1 cellular context compared by ENCODE assay signal in genomic region chr17:2174471-2175293, GRCh38.
A peak's percentile ranks its signal among the peaks of the same experiment; 100 is the strongest.
TF ChIP-seq lines count a peak whose summit lies in the region.

No MANE protein-coding gene starts in this region.

TF ChIP-seq in HepG2, 621 proteins besides CTCF, POLR2A, EP300 and RAD21 (continued from another document and continues in another):
- TF ChIP-seq KIAA2018 (CRISPR knock-in tag; IDR thresholded peaks at IDR 0.05; ENCODE audit: borderline replicate concordance) = no peak
- TF ChIP-seq ZNF12 (CRISPR knock-in tag; IDR thresholded peaks at IDR 0.05) = peak; percentile 49; the same call in 1 of the 2 replicates
- TF ChIP-seq ZBTB21 (CRISPR knock-in tag; IDR thresholded peaks at IDR 0.05) = 0 out of 2 replicates have a peak, but pooled peaks have one; percentile 55
- TF ChIP-seq ZBTB10 (CRISPR knock-in tag; IDR thresholded peaks at IDR 0.05; ENCODE audit: borderline replicate concordance) = no peak
- TF ChIP-seq KMT2A (CRISPR knock-in tag; IDR thresholded peaks at IDR 0.05) = no peak
- peak; percentile 61; the same call in 1 of the 2 replicates for TF ChIP-seq ZBTB26 (CRISPR knock-in tag; IDR thresholded peaks at IDR 0.05; ENCODE audit: borderline replicate concordance)
- TF ChIP-seq SP4 (CRISPR knock-in tag; IDR thresholded peaks at IDR 0.05) = no peak
- TF ChIP-seq ATF7 (IDR thresholded peaks at IDR 0.05) = peak; percentile 24; the same call in 1 of the 2 replicates
- peak; percentile 58; the same call in 1 of the 2 replicates for TF ChIP-seq ATF7 (CRISPR knock-in tag; IDR thresholded peaks at IDR 0.05)
- TF ChIP-seq XBP1 (CRISPR knock-in tag; IDR thresholded peaks at IDR 0.05) = no peak
- TF ChIP-seq ZSCAN5A (CRISPR knock-in tag; IDR thresholded peaks at IDR 0.05; ENCODE audit: borderline replicate concordance) = peak; percentile 67; the same call in 1 of the 2 replicates
- 0 out of 2 replicates have a peak, but pooled peaks have one; percentile 44 for TF ChIP-seq ZNF543 (CRISPR knock-in tag; IDR thresholded peaks at IDR 0.05)
- TF ChIP-seq ZNF609 (CRISPR knock-in tag; IDR thresholded peaks at IDR 0.05; ENCODE audit: borderline replicate concordance) = peak; percentile 59; the same call in 1 of the 2 replicates
- no peak for TF ChIP-seq ZNF44 (CRISPR knock-in tag; IDR thresholded peaks at IDR 0.05)
- peak; percentile 54; the same call in 1 of the 2 replicates for TF ChIP-seq TFDP2 (CRISPR knock-in tag; IDR thresholded peaks at IDR 0.05)
- TF ChIP-seq U2AF2 (IDR thresholded peaks at IDR 0.05; ENCODE audit: low read depth, low read length) = no peak
- TF ChIP-seq SOX13 (IDR thresholded peaks at IDR 0.05) = peak; percentile 60; the same call in 1 of the 2 replicates
- TF ChIP-seq SOX13 (CRISPR knock-in tag; conservative IDR thresholded peaks at IDR 0.05 in 1 of 2, IDR thresholded peaks at IDR 0.05 in 1 of 2) = peak in 1 of 2 experiments; percentile 85; a peak in 2 of 4 replicates
- TF ChIP-seq ELF4 (CRISPR knock-in tag; IDR thresholded peaks at IDR 0.05; ENCODE audit: borderline replicate concordance) = no peak
- no peak for TF ChIP-seq MAFF (IDR thresholded peaks at IDR 0.05; ENCODE audit: low read depth, low read length)
- TF ChIP-seq GMEB2 (CRISPR knock-in tag; IDR thresholded peaks at IDR 0.05; ENCODE audit: low read depth) = no peak
- TF ChIP-seq ZKSCAN1 (IDR thresholded peaks at IDR 0.05; ENCODE audit: low read length) = no peak
- no peak for TF ChIP-seq ZBTB14 (CRISPR knock-in tag; IDR thresholded peaks at IDR 0.05)
- TF ChIP-seq TEAD2 (CRISPR knock-in tag; IDR thresholded peaks at IDR 0.05) = no peak
- TF ChIP-seq SKIL (CRISPR knock-in tag; IDR thresholded peaks at IDR 0.05; ENCODE audit: borderline replicate concordance) = peak; percentile 85; the same call in 1 of the 2 replicates
- TF ChIP-seq ZNF737 (CRISPR knock-in tag; IDR thresholded peaks at IDR 0.05; ENCODE audit: borderline replicate concordance) = no peak
- no peak for TF ChIP-seq ZNF232 (CRISPR knock-in tag; IDR thresholded peaks at IDR 0.05; ENCODE audit: borderline replicate concordance)
